Comparison of ENCODE assay signal across 22 cellular contexts in genomic region chr17:18233803-18234518, GRCh38. TPM values are rescaled to one million over a fixed set of nuclear protein-coding genes. Genes with fewer than 3 reads are reported as not detected.
DNase-seq lines count a peak whose midpoint lies in the region; ATAC-seq and TF ChIP-seq lines count a peak whose summit lies in the region.
"Had no signal": no experiment of that assay in that cellular context is flagged by ENCODE, and none has a peak within 500 bp of the region (broad histone marks: within the 10 kb centered on the region; RNA-seq: fewer than 3 reads in every experiment).

No MANE protein-coding gene starts in this region.

- no peaks in the 10 kb centered on the region for H3K9me3 ChIP-seq in neuronal stem cell (replicated peaks in 1 of 2; ENCODE audit: control insufficient read depth in 2 of 2, insufficient read depth in 1 of 2, low read depth in 1 of 2, low read length in 2 of 2)
- H3K9me3 ChIP-seq: A549, BLaER1, Caco-2 had no signal

- no peak overlapping the region for H4K91ac ChIP-seq in neuronal stem cell (ENCODE audit: low read depth, low read length, poor library complexity)

- H3K79me1 ChIP-seq in neuronal stem cell (ENCODE audit: low read depth, low read length) = peaks cover 44% of the 10 kb centered on the region

- no peak overlapping the region for H2BK15ac ChIP-seq in neuronal stem cell (ENCODE audit: low read length)

- H3K36me3 Mint-ChIP-seq in HFFc6 (ENCODE audit: low read depth) = peaks cover 4% of the 10 kb centered on the region; the same call in 1 of the 2 replicates
- H3K36me3 Mint-ChIP-seq in effector memory CD8-positive, alpha-beta T cell (ENCODE audit: insufficient read depth) = peaks cover 16% of the 10 kb centered on the region

- H3K27ac ChIP-seq in dorsolateral prefrontal cortex (peak overlapping the region in 41 of 59 donors; percentile 6 to 100 (median 97)), neuronal stem cell (replicated peaks; ENCODE audit: low read length) (no peak overlapping the region), substantia nigra (ENCODE audit: low read depth, low read length, poor library complexity, severe bottlenecking) (peak overlapping the region; percentile 100)
- H3K27ac ChIP-seq: A549, BLaER1, C4-2B, GM23248 had no signal

- TF ChIP-seq CTCF in HFFc6 (IDR thresholded peaks at IDR 0.05) (no peak), dorsolateral prefrontal cortex (IDR thresholded peaks at IDR 0.05 in 54 of 56, conservative IDR thresholded peaks at IDR 0.05 in 2 of 56; ENCODE audit: low read depth in 1 of 56, partially characterized antibody in 56 of 56) (no peak)

- ATAC-seq in effector memory CD8-positive, alpha-beta T cell (replicated peaks) = no peak
- no peak for ATAC-seq in SK-N-SH treated with all-trans-retinoic acid at 6 μM for 48 hours
- ATAC-seq: A549; CD8-positive, alpha-beta T cell had no signal

- peak overlapping the region; percentile 17 for H3K23ac ChIP-seq in neuronal stem cell (ENCODE audit: low read depth, low read length, poor library complexity)

- peak overlapping the region; percentile 99; the same call in 1 of the 2 replicates for H3K27ac Mint-ChIP-seq in HFFc6
- no peak overlapping the region for H3K27ac Mint-ChIP-seq in effector memory CD8-positive, alpha-beta T cell
- H3K27ac Mint-ChIP-seq: B cell; CD8-positive, alpha-beta T cell had no signal

- H3K4me3 ChIP-seq in dorsolateral prefrontal cortex (no peak overlapping the region), neuronal stem cell (ENCODE audit: low read length in 2 of 2) (no peak overlapping the region)
- H3K4me3 ChIP-seq: A549, BLaER1, GM23248 had no signal

- no peak overlapping the region for H2BK12ac ChIP-seq in neuronal stem cell (ENCODE audit: low read length)

- H3K27me3 Mint-ChIP-seq in HFFc6 (ENCODE audit: insufficient read depth) = peaks cover 1% of the 10 kb centered on the region
- no peaks in the 10 kb centered on the region for H3K27me3 Mint-ChIP-seq in effector memory CD8-positive, alpha-beta T cell
- H3K27me3 Mint-ChIP-seq: B cell; CD4-positive, CD25-positive, alpha-beta regulatory T cell had no signal

- peak overlapping the region; percentile 91 for H2BK5ac ChIP-seq in neuronal stem cell (ENCODE audit: low read length)

- no peaks in the 10 kb centered on the region for H3K27me3 ChIP-seq in dorsolateral prefrontal cortex
- H3K27me3 ChIP-seq in neuronal stem cell (ENCODE audit: control insufficient read depth in 3 of 3, insufficient read depth in 3 of 3, low read depth in 1 of 3, low read length in 3 of 3) = no peaks in the 10 kb centered on the region
- H3K27me3 ChIP-seq: BLaER1 had no signal

- peaks cover 60 to 69% of the 10 kb centered on the region in 2 donors for H3K36me3 ChIP-seq in neuronal stem cell (replicated peaks in 1 of 2; ENCODE audit: control insufficient read depth in 2 of 2, insufficient read depth in 2 of 2, low read length in 2 of 2)

- intact Hi-C loops in dorsolateral prefrontal cortex (cut with DNase I) = no loop called here

- H3K4me3 Mint-ChIP-seq in HFFc6 = no peak overlapping the region
- no peak overlapping the region for H3K4me3 Mint-ChIP-seq in effector memory CD8-positive, alpha-beta T cell
- H3K4me3 Mint-ChIP-seq: B cell; CD8-positive, alpha-beta T cell had no signal

- no peaks in the 10 kb centered on the region for H3K9me3 Mint-ChIP-seq in HFFc6
- no peaks in the 10 kb centered on the region for H3K9me3 Mint-ChIP-seq in effector memory CD8-positive, alpha-beta T cell
- H3K9me3 Mint-ChIP-seq: CD4-positive, CD25-positive, alpha-beta regulatory T cell; CD8-positive, alpha-beta T cell had no signal

- DNase-seq in HFFc6 (no peak), dorsolateral prefrontal cortex (no peak), neuronal stem cell (ENCODE audit: low spot score) (no peak), substantia nigra (lab: John Stamatoyannopoulos, UW) (no peak), AG08396 (ENCODE audit: low spot score) (no peak), NCI-H1105 treated with DMSO at 0.1 percent for 48 hours (lab: John Stamatoyannopoulos, UW) (no peak)
- DNase-seq in effector memory CD8-positive, alpha-beta T cell = no peak
- DNase-seq: 8988T; ACHN; Caco-2; CD4-positive, CD25-positive, alpha-beta regulatory T cell; CD8-positive, alpha-beta T cell; DMS153; DND-41; GM23248; H7; HCEC 1CT had no signal

- H2BK120ac ChIP-seq in neuronal stem cell (ENCODE audit: low read depth, low read length) = no peak overlapping the region

- no peak overlapping the region for H3K4me2 ChIP-seq in neuronal stem cell (ENCODE audit: insufficient read depth, low read length, poor library complexity, severe bottlenecking)
- H3K4me2 ChIP-seq: A549, BLaER1 had no signal

- WGBS in neuronal stem cell (ENCODE audit: extremely low coverage in 2 of 2, insufficient read length in 2 of 2, insufficient replicate concordance in 1 of 2), 2 donors = no CpG with 5 or more reads among the region's 22 CpGs

- no peak overlapping the region for H2AFZ ChIP-seq in neuronal stem cell (ENCODE audit: low read length)
- H2AFZ ChIP-seq: GM23248 had no signal

- peaks cover 28 to 33% of the 10 kb centered on the region in 2 donors for H3K4me1 ChIP-seq in neuronal stem cell (ENCODE audit: control insufficient read depth in 2 of 2, insufficient read depth in 1 of 2, low read depth in 1 of 2, low read length in 2 of 2)
- H3K4me1 ChIP-seq: BLaER1, Caco-2 had no signal

- H3K9ac ChIP-seq in neuronal stem cell (ENCODE audit: low read depth, low read length, poor library complexity) = no peak overlapping the region
- H3K9ac ChIP-seq: BLaER1, GM23248 had no signal

- H3K18ac ChIP-seq in neuronal stem cell (ENCODE audit: low read length) = peak overlapping the region; percentile 27

- peak overlapping the region; percentile 63 for H3K14ac ChIP-seq in neuronal stem cell (ENCODE audit: low read length)

- no peak overlapping the region for H4K8ac ChIP-seq in neuronal stem cell (ENCODE audit: low read depth, low read length)

- no peak overlapping the region for H2AK5ac ChIP-seq in neuronal stem cell (ENCODE audit: low read depth, low read length)

- no peak overlapping the region for H3K4ac ChIP-seq in neuronal stem cell (ENCODE audit: low read length)

- peaks cover 24% of the 10 kb centered on the region for H3K4me1 Mint-ChIP-seq in HFFc6 (ENCODE audit: low read depth)
- peaks cover under 1 to 2% of the 10 kb centered on the region in 2 donors for H3K4me1 Mint-ChIP-seq in effector memory CD8-positive, alpha-beta T cell (ENCODE audit: low read depth in 2 of 2)
- H3K4me1 Mint-ChIP-seq: B cell had no signal

TF ChIP-seq in SK-N-SH treated with all-trans-retinoic acid at 6 μM for 48 hours, 23 proteins besides CTCF, POLR2A, EP300 and RAD21:
- TF ChIP-seq ZFP3 (CRISPR knock-in tag; IDR thresholded peaks at IDR 0.05) = no peak
- TF ChIP-seq RARB (CRISPR knock-in tag; IDR thresholded peaks at IDR 0.05) = no peak
- TF ChIP-seq ZFP30 (CRISPR knock-in tag; IDR thresholded peaks at IDR 0.05) = no peak
- no peak for TF ChIP-seq CREB5 (CRISPR knock-in tag; IDR thresholded peaks at IDR 0.05; ENCODE audit: low read depth)
- no peak for TF ChIP-seq SNAI2 (CRISPR knock-in tag; IDR thresholded peaks at IDR 0.05)
- no peak for TF ChIP-seq ESRRG (CRISPR knock-in tag; IDR thresholded peaks at IDR 0.05)
- no peak for TF ChIP-seq GLIS3 (CRISPR knock-in tag; IDR thresholded peaks at IDR 0.05)

RNA-seq across cellular contexts. Expression of gene LLGL1, which starts 8.5 kb away (rescaled TPM):
- total RNA-seq in HFFc6 (2021; fragmentation: NEBNext Ultra II Directional; extraction: Animal tissue kit (Norgen Biotek cat#: 25700)) = 10 to 100 TPM; 38.0 to 50.8 (median 41.0) TPM
- 100 to 1,000 TPM in 8 of 120 experiments, 10 to 100 TPM in 112; 30.0 to 174 (median 53.4) TPM for total RNA-seq in dorsolateral prefrontal cortex
- 72.8 TPM for polyA plus RNA-seq in neuronal stem cell (2013, experiment 1 of 2)
- polyA plus RNA-seq in neuronal stem cell (2013, experiment 2 of 2) = 73.5 TPM

RNA-seq across cellular contexts. Expression of gene FLII, which starts 24.6 kb away (rescaled TPM):
- 100 to 1,000 TPM; 347 to 472 (median 438) TPM for total RNA-seq in HFFc6 (2021; fragmentation: NEBNext Ultra II Directional; extraction: Animal tissue kit (Norgen Biotek cat#: 25700))
- 100 to 1,000 TPM in 118 of 120 experiments, 10 to 100 TPM in 2; 86.1 to 217 (median 147) TPM for total RNA-seq in dorsolateral prefrontal cortex
- 127 TPM for polyA plus RNA-seq in neuronal stem cell (2013, experiment 1 of 2)
- polyA plus RNA-seq in neuronal stem cell (2013, experiment 2 of 2) = 124 TPM

RNA-seq across cellular contexts. Expression of gene MIEF2, which starts 26.5 kb away (rescaled TPM):
- total RNA-seq in HFFc6 (2021; fragmentation: NEBNext Ultra II Directional; extraction: Animal tissue kit (Norgen Biotek cat#: 25700)) = 10 to 100 TPM; 13.3 to 19.9 (median 16.6) TPM
- 10 to 100 TPM; 12.6 to 31.3 (median 19.8) TPM for total RNA-seq in dorsolateral prefrontal cortex
- 4.4 TPM for polyA plus RNA-seq in neuronal stem cell (2013, experiment 1 of 2)
- polyA plus RNA-seq in neuronal stem cell (2013, experiment 2 of 2) = 4.6 TPM

RNA-seq across cellular contexts. Expression of gene ALKBH5, which starts 50.3 kb away (rescaled TPM):
- total RNA-seq in HFFc6 (2021; fragmentation: NEBNext Ultra II Directional; extraction: Animal tissue kit (Norgen Biotek cat#: 25700)) = 100 to 1,000 TPM in 3 of 6 experiments, 10 to 100 TPM in 3; 90.2 to 117 (median 103) TPM
- total RNA-seq in dorsolateral prefrontal cortex = 100 to 1,000 TPM in 119 of 120 experiments, 10 to 100 TPM in 1; 99.8 to 173 (median 120) TPM
- 74.3 TPM for polyA plus RNA-seq in neuronal stem cell (2013, experiment 1 of 2)
- 79.4 TPM for polyA plus RNA-seq in neuronal stem cell (2013, experiment 2 of 2)
